ENCODE assay signal across 1 cellular context in the genomic region with DNA sequence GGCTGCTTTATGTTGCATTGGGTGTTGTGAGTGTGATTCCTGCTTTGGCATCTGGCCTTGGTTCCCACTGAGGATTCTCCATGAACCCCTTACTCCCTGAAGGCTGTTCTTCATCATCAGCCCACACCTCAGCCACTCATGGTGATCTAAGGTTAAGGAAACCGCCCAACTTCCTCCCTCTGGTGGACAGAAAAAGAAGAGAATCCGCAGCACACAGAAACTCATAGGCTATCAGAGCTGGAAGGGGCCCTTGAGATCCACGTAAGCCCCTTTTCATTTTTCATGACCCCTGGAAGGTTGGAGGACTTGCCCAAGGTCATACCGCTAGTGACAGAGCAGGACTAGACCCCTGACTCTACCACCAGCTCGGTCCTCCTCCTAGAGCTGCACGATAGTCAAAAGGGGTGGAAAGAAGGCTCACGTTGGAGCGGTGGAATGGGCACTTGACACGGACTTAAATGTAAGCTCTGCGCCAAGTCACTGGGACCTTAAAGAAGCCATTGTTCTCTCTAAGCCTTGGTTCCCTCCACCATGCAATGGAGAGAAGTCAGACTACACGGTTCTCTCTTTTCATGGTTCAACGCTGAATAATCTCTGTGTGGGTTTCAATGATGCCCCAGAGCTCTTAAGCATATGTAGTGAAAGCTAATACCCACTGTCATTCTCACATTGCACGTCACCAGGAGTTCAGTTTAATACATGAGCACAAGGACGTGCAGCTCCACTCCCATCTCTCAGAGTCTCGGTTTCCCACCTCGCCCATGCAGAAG.
TF ChIP-seq lines count a peak whose summit lies in the region.

No MANE protein-coding gene starts in this region.

TF ChIP-seq in GM23338, 12 proteins besides CTCF, POLR2A, EP300 and RAD21 (continued from another document):
- no peak for TF ChIP-seq REST (IDR thresholded peaks at IDR 0.05; ENCODE audit: unreplicated experiment)
- TF ChIP-seq EZH2 (IDR thresholded peaks at IDR 0.05; ENCODE audit: low read depth, unreplicated experiment), result no peak
